In the genomic region with DNA sequence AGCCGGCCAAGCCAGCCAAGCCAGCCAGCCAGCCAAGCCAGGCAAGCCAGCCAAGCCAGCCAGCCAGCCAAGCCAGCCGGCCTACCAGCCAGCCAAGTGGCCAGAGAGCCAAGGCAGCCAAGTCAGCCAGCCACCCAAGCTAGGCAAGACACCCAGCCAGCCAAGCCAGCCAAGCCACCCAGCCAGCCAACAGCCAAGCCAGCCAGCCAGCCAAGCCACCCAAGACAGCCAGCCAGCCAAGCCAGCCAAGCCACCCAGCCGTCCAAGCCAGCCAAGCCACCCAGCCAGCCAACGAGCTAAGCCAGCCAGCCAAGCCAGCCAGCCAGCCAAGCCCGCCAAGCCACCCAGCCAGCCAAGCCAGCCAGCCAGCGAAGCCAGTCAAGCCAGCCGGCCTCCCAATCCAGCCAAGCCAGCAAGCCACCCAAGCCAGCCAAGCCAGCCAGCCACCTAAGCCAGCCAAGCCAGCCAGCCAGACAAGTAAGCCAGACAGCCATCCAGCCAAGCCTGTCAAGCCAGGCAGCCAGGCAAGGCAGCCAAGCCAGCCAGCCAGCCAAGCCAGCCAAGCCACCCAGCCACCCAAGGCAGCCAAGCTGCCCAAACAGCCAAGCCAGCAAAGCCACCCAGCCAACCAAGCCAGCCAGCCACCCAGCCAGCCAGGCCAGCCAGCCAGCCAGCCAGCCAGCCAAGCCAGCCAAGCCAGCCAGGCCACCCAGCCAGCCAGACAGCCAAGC, we compare ENCODE assay signal across 9 cellular contexts.
DNase-seq lines count a peak whose midpoint lies in the region; ATAC-seq and TF ChIP-seq lines count a peak whose summit lies in the region.
"Had no signal": no experiment of that assay in that cellular context is flagged by ENCODE, and none has a peak within 500 bp of the region (broad histone marks: within the 10 kb centered on the region; RNA-seq: fewer than 3 reads in every experiment).

No MANE protein-coding gene starts in this region.

- H3F3A ChIP-seq in PC-3 (ENCODE audit: low read length, unreplicated experiment): no peaks in the 10 kb centered on the region

- intact Hi-C loops in PC-3 (cut with micrococcal nuclease): no loop called here

- H3K27ac Mint-ChIP-seq in chondrocyte (ENCODE audit: unreplicated experiment): no peak overlapping the region
- no peak overlapping the region for H3K27ac Mint-ChIP-seq in naive thymus-derived CD8-positive, alpha-beta T cell
- H3K27ac Mint-ChIP-seq: IgD-negative memory B cell had no signal

- H3K9ac ChIP-seq in PC-3 (ENCODE audit: low read length): no peak overlapping the region

- no peaks in the 10 kb centered on the region for H3K9me2 ChIP-seq in PC-3 (replicated peaks; ENCODE audit: low read length)

- no peaks in the 10 kb centered on the region; the same call in 1 of the 2 replicates for H3K36me3 ChIP-seq in PC-3 (ENCODE audit: low read depth, low read length)

- H3K27ac ChIP-seq in PC-3 (ENCODE audit: low read length): no peak overlapping the region

- POLR2A ChIA-PET in PC-3 (lab: Charles Lee; ENCODE audit: unreplicated experiment): no interaction called here
- POLR2A ChIA-PET in naive thymus-derived CD8-positive, alpha-beta T cell (lab: Charles Lee): no interaction called here

- no peaks in the 10 kb centered on the region for H3K27me3 ChIP-seq in PC-3 (ENCODE audit: low read length)

- peaks cover 4% of the 10 kb centered on the region for H3K36me3 Mint-ChIP-seq in chondrocyte (ENCODE audit: low read depth)
- peaks cover 0 to 9% (median 0%) of the 10 kb centered on the region in 3 donors for H3K36me3 Mint-ChIP-seq in naive thymus-derived CD8-positive, alpha-beta T cell
- H3K36me3 Mint-ChIP-seq: IgD-negative memory B cell had no signal

- H2AFZ ChIP-seq in PC-3 (ENCODE audit: low read length): no peak overlapping the region

- peaks cover 55% of the 10 kb centered on the region for H3K9me3 ChIP-seq in PC-3 (ENCODE audit: low read length)

- H3K27me3 Mint-ChIP-seq in chondrocyte (ENCODE audit: low read depth): no peaks in the 10 kb centered on the region
- no peaks in the 10 kb centered on the region for H3K27me3 Mint-ChIP-seq in naive thymus-derived CD8-positive, alpha-beta T cell
- H3K27me3 Mint-ChIP-seq: IgD-negative memory B cell had no signal

- BruUV-seq in PC-3 (replicated peaks; lab: Mats Ljungman, UMichigan): no TSS peak

- TF ChIP-seq CTCF in PC-3 (conservative IDR thresholded peaks at IDR 0.05; ENCODE audit: low read depth, low read length) (no peak), chondrocyte (IDR thresholded peaks at IDR 0.05) (no peak)

- CTCF ChIA-PET in PC-3 (lab: Charles Lee): no interaction called here

- ATAC-seq in PC-3 (peak; percentile 21; the same call in 1 of the 2 replicates), GM19452 (IDR thresholded peaks at IDR 0.05; ENCODE audit: unreplicated experiment) (no peak), GM18861 (IDR thresholded peaks at IDR 0.05; ENCODE audit: unreplicated experiment) (no peak)
- no peak for ATAC-seq in naive thymus-derived CD8-positive, alpha-beta T cell

- no peaks in the 10 kb centered on the region for H4K20me1 ChIP-seq in PC-3 (ENCODE audit: low read length)

- H3K4me2 ChIP-seq in PC-3 (ENCODE audit: low read length): no peak overlapping the region

- H3K9me3 Mint-ChIP-seq in chondrocyte (ENCODE audit: low read depth): peaks cover 7% of the 10 kb centered on the region
- H3K9me3 Mint-ChIP-seq in naive thymus-derived CD8-positive, alpha-beta T cell: peaks cover 0 to 14% (median 6%) of the 10 kb centered on the region in 9 donors

- no peaks in the 10 kb centered on the region for H3K4me1 Mint-ChIP-seq in chondrocyte (ENCODE audit: low read depth)
- no peaks in the 10 kb centered on the region for H3K4me1 Mint-ChIP-seq in naive thymus-derived CD8-positive, alpha-beta T cell
- H3K4me1 Mint-ChIP-seq: IgD-negative memory B cell had no signal

- DNase-seq in Ammon's horn (ENCODE audit: low spot score) (peak; percentile 50), PC-3 (peak; percentile 14), chondrocyte (ENCODE audit: low spot score) (peak; percentile 100), H4 (ENCODE audit: low spot score) (no peak), DMS79 (lab: John Stamatoyannopoulos, UW) (no peak)
- DNase-seq in naive thymus-derived CD8-positive, alpha-beta T cell: peak in 6 of 10 donors; percentile 24 to 75 (median 46)

- H3K4me3 ChIP-seq in PC-3 (ENCODE audit: low read length): no peak overlapping the region; the same call in 1 of the 2 replicates

- no peaks in the 10 kb centered on the region for H3K79me2 ChIP-seq in PC-3 (ENCODE audit: low read length)

- no peaks in the 10 kb centered on the region for H3K4me1 ChIP-seq in PC-3 (ENCODE audit: insufficient read depth, low read length)

- no peak overlapping the region for H3K4me3 Mint-ChIP-seq in chondrocyte (ENCODE audit: unreplicated experiment)
- H3K4me3 Mint-ChIP-seq in naive thymus-derived CD8-positive, alpha-beta T cell: no peak overlapping the region
- H3K4me3 Mint-ChIP-seq: IgD-negative memory B cell had no signal

Comparison
In these comparisons a context has a peak if more than half of its experiments do, and no peak if none do; other contexts are left out.
1. DNase-seq: peak in Ammon's horn (single experiment), PC-3 (single experiment), chondrocyte (single experiment) and naive thymus-derived CD8-positive, alpha-beta T cell (6 of 10); none in H4 (single experiment) and DMS79 (single experiment).